Comparison of ENCODE assay signal across 13 cellular contexts in genomic region chr5:113119271-113119924, GRCh38.
DNase-seq lines count a peak whose midpoint lies in the region; ATAC-seq and TF ChIP-seq lines count a peak whose summit lies in the region.
"Had no signal": no experiment of that assay in that cellular context is flagged by ENCODE, and none has a peak within 500 bp of the region (broad histone marks: within the 10 kb centered on the region; RNA-seq: fewer than 3 reads in every experiment).

No MANE protein-coding gene starts in this region.

- WGBS in mesodermal cell (ENCODE audit: insufficient coverage in 2 of 2), 2 experiments = 86% methylated on average over 8 to 9 of the region's 9 CpGs

- in situ Hi-C loops in Panc1 (cut with HindIII; ENCODE audit: low pct_unique_long_range_greater_than_20kb, low sequenced_read_pairs) = no loop called here

- H3K9me3 ChIP-seq in Panc1 (ENCODE audit: control insufficient read depth, insufficient read depth, low read depth, low read length) (no peaks in the 10 kb centered on the region), mesodermal cell (ENCODE audit: control insufficient read depth, low read length) (peaks cover 5% of the 10 kb centered on the region)
- H3K9me3 ChIP-seq: esophagus squamous epithelium had no signal

- H3K36me3 ChIP-seq in Panc1 (ENCODE audit: control insufficient read depth, insufficient read depth, low read length) = no peaks in the 10 kb centered on the region
- H3K36me3 ChIP-seq in mesodermal cell (ENCODE audit: control insufficient read depth, insufficient read depth, low read length) = peaks cover 3% of the 10 kb centered on the region

- H3K27ac ChIP-seq in Panc1 (ENCODE audit: low read length) (no peak overlapping the region), mesodermal cell (ENCODE audit: low read depth, low read length, severe bottlenecking) (peak overlapping the region; percentile 31), temporal lobe (ENCODE audit: low read depth, low read length) (peak overlapping the region; percentile 10)

- H3K4me3 ChIP-seq in Panc1 (ENCODE audit: low read depth in 2 of 2, low read length in 2 of 2) (no peak overlapping the region), mesodermal cell (ENCODE audit: extremely low read depth, insufficient read depth, low read length, poor library complexity, severe bottlenecking) (no peak overlapping the region)
- H3K4me3 ChIP-seq: esophagus squamous epithelium had no signal

- BruUV-seq in Panc1 (replicated peaks; lab: Mats Ljungman, UMichigan) = no TSS peak

- POLR2A ChIA-PET in Panc1 (lab: Charles Lee) = no interaction called here
- POLR2A ChIA-PET in GM10248 (lab: Yijun Ruan, JAX) = no interaction called here

- intact Hi-C loops in Panc1 (cut with micrococcal nuclease; ENCODE audit: unreplicated experiment) = no loop called here

- ATAC-seq in Panc1 (0 out of 2 replicates have a peak, but pooled peaks have one; percentile 20), GM21447 (IDR thresholded peaks at IDR 0.05; ENCODE audit: unreplicated experiment) (no peak), GM18498 (IDR thresholded peaks at IDR 0.05; ENCODE audit: unreplicated experiment) (no peak)
- ATAC-seq: activated T-cell treated with anti-CD3 and anti-CD28 coated beads, Interleukin-2, amount 50 U/mL, for 4 hours had no signal

- H3K4me1 ChIP-seq in Panc1 (ENCODE audit: control insufficient read depth, insufficient read depth, low read length) (no peaks in the 10 kb centered on the region), mesodermal cell (ENCODE audit: control insufficient read depth, insufficient read depth, low read length, poor library complexity, severe bottlenecking) (peaks cover 11% of the 10 kb centered on the region)

- no peak for TF ChIP-seq CTCF in Panc1 (IDR thresholded peaks at IDR 0.05)
- TF ChIP-seq CTCF in GM10248 (IDR thresholded peaks at IDR 0.05; ENCODE audit: control extremely low read depth, extremely low read depth, low read depth, missing control alignments) = no peak

- peaks cover 9% of the 10 kb centered on the region for H3K27me3 ChIP-seq in Panc1 (ENCODE audit: control insufficient read depth, insufficient read depth, low read length)
- H3K27me3 ChIP-seq: esophagus squamous epithelium had no signal

- DNase-seq in Panc1 (ENCODE audit: low read depth, low spot score) = no peak
- DNase-seq in globus pallidus (ENCODE audit: low spot score) = peak; percentile 30
- DNase-seq in effector CD4-positive, alpha-beta T cell = no peak
- DNase-seq in GM10248 (ENCODE audit: extremely low spot score) = no peak
- DNase-seq: activated T-cell treated with anti-CD3 and anti-CD28 coated beads, Interleukin-2, amount 50 U/mL, for 4 hours; CD4-positive, alpha-beta T cell; esophagus squamous epithelium; Kasumi-1; NCI-H2171 treated with DMSO at 0.1 percent for 48 hours had no signal

- CTCF ChIA-PET in Panc1 (lab: Charles Lee) (no interaction called here), GM10248 (lab: Yijun Ruan, JAX) (no interaction called here)
